31 cellular contexts compared by ENCODE assay signal in the genomic region with DNA sequence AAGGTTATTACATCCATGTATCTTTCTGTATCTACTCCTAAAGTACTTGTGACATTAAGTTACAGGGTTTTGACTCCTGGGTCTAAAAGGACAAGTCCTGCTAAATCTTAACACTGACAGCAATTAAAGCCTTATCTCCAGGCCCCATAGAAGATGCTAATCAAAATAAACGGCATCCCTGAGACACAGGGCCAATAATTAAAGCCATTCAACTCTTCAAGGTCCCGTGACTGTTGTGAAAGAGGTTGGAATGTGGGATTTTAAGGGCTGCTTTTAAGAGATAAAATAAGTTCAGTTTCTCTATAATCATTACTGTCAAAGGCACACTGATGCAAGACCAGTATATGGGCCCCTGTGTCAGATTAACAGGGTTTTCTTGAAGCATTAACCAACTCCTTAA. TPM values are rescaled to one million over a fixed set of nuclear protein-coding genes. Genes with fewer than 3 reads are reported as not detected.
DNase-seq lines count a peak whose midpoint lies in the region; ATAC-seq, FAIRE-seq and TF ChIP-seq lines count a peak whose summit lies in the region.
"Had no signal": no experiment of that assay in that cellular context is flagged by ENCODE, and none has a peak within 500 bp of the region (broad histone marks: within the 10 kb centered on the region; RNA-seq: fewer than 3 reads in every experiment).

No MANE protein-coding gene starts in this region.

- DNase-seq in CMK (ENCODE audit: low read depth) (peak; percentile 62), KBM-7 (peak; percentile 35), K562 (ENCODE audit: extremely low read depth in 1 of 4, low spot score in 3 of 4) (peak; percentile 19 to 81 (median 29)), hepatocyte (ENCODE audit: low spot score) (peak; percentile 23), substantia nigra (lab: John Stamatoyannopoulos, UW) (no peak)
- DNase-seq in activated T-cell treated with anti-CD3 and anti-CD28 coated beads, Interleukin-2, amount 50 U/mL, for 48 hours = no peak
- DNase-seq in natural killer cell treated with Interleukin-12 subunit alpha and Interleukin-12 subunit beta and Interleukin-15 and Interleukin-18, amount 100 ng/mL, for 72 hours (ENCODE audit: low spot score) = no peak
- DNase-seq: activated CD4-positive, CD25-positive, alpha-beta regulatory T cell; activated naive CD4-positive, alpha-beta T cell treated with anti-CD3 and anti-CD28 coated beads, Interleukin-2, amount 50 U/mL, for 16 hours; anterior cingulate cortex; BE2C; CD8-positive, alpha-beta memory T cell; effector CD4-positive, alpha-beta T cell; Karpas-422; mucosa of descending colon; MV-4-11; NCI-H1436 treated with DMSO at 0.1 percent for 48 hours; NCI-H2107; NCI-H446 treated with DMSO at 0.1 percent for 48 hours; SW 1271; T-helper 9 cell had no signal

- no peak for FAIRE-seq in K562 (lab: Jason Lieb, UNC)
- FAIRE-seq: A549, bronchial epithelial cell, colon, HTR-8/SVneo, keratinocyte had no signal

- peaks cover 4% of the 10 kb centered on the region for H3K9me3 ChIP-seq in K562 (replicated peaks; ENCODE audit: control insufficient read depth, insufficient read depth, low read depth, low read length)
- H3K9me3 ChIP-seq in hepatocyte (ENCODE audit: low read depth) = no peaks in the 10 kb centered on the region
- H3K9me3 ChIP-seq: A549, BE2C, HAP-1, mucosa of descending colon had no signal

- WGBS in K562 (ENCODE audit: insufficient coverage, low coverage, missing lambda C conversion rate) = 0% methylated on average over 2 of the region's 2 CpGs
- WGBS in hepatocyte (ENCODE audit: low lambda C conversion rate, missing lambda C conversion rate) = 16% methylated on average over 2 of the region's 2 CpGs

- H3K9me1 ChIP-seq in K562 (ENCODE audit: control insufficient read depth, insufficient read depth, low read length) = no peaks in the 10 kb centered on the region

- H3K9ac ChIP-seq in K562 (ENCODE audit: insufficient read depth in 1 of 2, low read depth in 2 of 2, low read length in 2 of 2) = no peak overlapping the region

- peak; percentile 97 for TF ChIP-seq EP300 in K562 (IDR thresholded peaks at IDR 0.05; ENCODE audit: low read length)

- peaks cover 3% of the 10 kb centered on the region; the same call in 1 of the 3 replicates for H3K36me3 ChIP-seq in K562 (ENCODE audit: control insufficient read depth, insufficient read depth, low read length)
- H3K36me3 ChIP-seq in hepatocyte (replicated peaks; ENCODE audit: insufficient read depth, low read depth) = no peaks in the 10 kb centered on the region
- H3K36me3 ChIP-seq: BE2C, HAP-1 had no signal

- no peaks in the 10 kb centered on the region for H3K27me3 Mint-ChIP-seq in natural killer cell treated with Interleukin-12 subunit alpha and Interleukin-12 subunit beta and Interleukin-15 and Interleukin-18, amount 100 ng/mL, for 72 hours
- H3K27me3 Mint-ChIP-seq: stimulated activated naive CD8-positive, alpha-beta T cell treated with anti-CD3 and anti-CD28 coated beads, Interleukin-15, Interleukin-2, amounts not matched to agents 100 ng/mL and 50 ng/mL, for 24 hours had no signal

- ATAC-seq in K562 (peak; percentile 89), GM19397 (IDR thresholded peaks at IDR 0.05; ENCODE audit: unreplicated experiment) (no peak)
- no peak for ATAC-seq in natural killer cell treated with Interleukin-12 subunit alpha and Interleukin-12 subunit beta and Interleukin-15 and Interleukin-18, amount 100 ng/mL, for 72 hours
- ATAC-seq: A549, mucosa of descending colon had no signal

- H3K4me1 ChIP-seq in K562 (replicated peaks in 1 of 2; ENCODE audit: control insufficient read depth in 2 of 2, insufficient read depth in 2 of 2, low read length in 2 of 2) = peaks cover 0 to 3% of the 10 kb centered on the region in 2 experiments; a peak in 1 of 5 replicates
- peaks cover 8% of the 10 kb centered on the region for H3K4me1 ChIP-seq in hepatocyte (ENCODE audit: insufficient read depth)
- H3K4me1 ChIP-seq: A549 had no signal

- H4K20me1 ChIP-seq in K562 (replicated peaks; ENCODE audit: control insufficient read depth, insufficient read depth, low read length) = no peaks in the 10 kb centered on the region
- no peaks in the 10 kb centered on the region for H4K20me1 ChIP-seq in hepatocyte (ENCODE audit: insufficient read depth, poor library complexity, severe bottlenecking)

- intact Hi-C loops in K562 (cut with micrococcal nuclease) = no loop called here

- no peaks in the 10 kb centered on the region for H3K27me3 ChIP-seq in K562 (ENCODE audit: control insufficient read depth in 2 of 2, insufficient read depth in 2 of 2, low read length in 2 of 2)
- H3K27me3 ChIP-seq in hepatocyte = no peaks in the 10 kb centered on the region
- H3K27me3 ChIP-seq: BE2C had no signal

- BruUV-seq in K562 (replicated peaks; lab: Mats Ljungman, UMichigan) = no TSS peak

- no peak overlapping the region for H3K27ac Mint-ChIP-seq in natural killer cell treated with Interleukin-12 subunit alpha and Interleukin-12 subunit beta and Interleukin-15 and Interleukin-18, amount 100 ng/mL, for 72 hours
- H3K27ac Mint-ChIP-seq: CD8-positive, alpha-beta memory T cell; nephron; stimulated activated naive CD8-positive, alpha-beta T cell treated with anti-CD3 and anti-CD28 coated beads, Interleukin-15, Interleukin-2, amounts not matched to agents 100 ng/mL and 50 ng/mL, for 24 hours had no signal

- TF ChIP-seq CTCF in K562 (IDR thresholded peaks at IDR 0.05 in 2 of 3, conservative IDR thresholded peaks at IDR 0.05 in 1 of 3; ENCODE audit: insufficient read depth in 2 of 3, low read depth in 1 of 3, low read length in 3 of 3) (no peak), hepatocyte (IDR thresholded peaks at IDR 0.05; ENCODE audit: poor library complexity) (no peak)

- H3K4me3 ChIP-seq in K562 (no peak overlapping the region), hepatocyte (no peak overlapping the region)
- H3K4me3 ChIP-seq: A549, HAP-1, mucosa of descending colon, skin epidermis had no signal

- H3K79me2 ChIP-seq in K562 (ENCODE audit: control insufficient read depth, insufficient read depth, low read length) (no peaks in the 10 kb centered on the region), hepatocyte (peaks cover 8% of the 10 kb centered on the region)

- H3K9me3 Mint-ChIP-seq in natural killer cell treated with Interleukin-12 subunit alpha and Interleukin-12 subunit beta and Interleukin-15 and Interleukin-18, amount 100 ng/mL, for 72 hours = no peaks in the 10 kb centered on the region
- H3K9me3 Mint-ChIP-seq: CD8-positive, alpha-beta memory T cell had no signal

- H3K27ac ChIP-seq in K562 (ENCODE audit: extremely low read depth, low read depth, low read length) = peak overlapping the region; percentile 49; the same call in 1 of the 3 replicates
- no peak overlapping the region for H3K27ac ChIP-seq in hepatocyte
- no peak overlapping the region for H3K27ac ChIP-seq in substantia nigra (ENCODE audit: low read depth, low read length, poor library complexity, severe bottlenecking)
- H3K27ac ChIP-seq: A549, skin epidermis had no signal

- no peaks in the 10 kb centered on the region for H3K4me1 Mint-ChIP-seq in natural killer cell treated with Interleukin-12 subunit alpha and Interleukin-12 subunit beta and Interleukin-15 and Interleukin-18, amount 100 ng/mL, for 72 hours (ENCODE audit: low read depth in 2 of 2)
- H3K4me1 Mint-ChIP-seq: CD8-positive, alpha-beta memory T cell; nephron had no signal

- no peak overlapping the region for H2AFZ ChIP-seq in K562 (ENCODE audit: low read depth, low read length)
- H2AFZ ChIP-seq in hepatocyte = no peak overlapping the region

- no peak overlapping the region for H3K4me3 Mint-ChIP-seq in natural killer cell treated with Interleukin-12 subunit alpha and Interleukin-12 subunit beta and Interleukin-15 and Interleukin-18, amount 100 ng/mL, for 72 hours
- H3K4me3 Mint-ChIP-seq: nephron; stimulated activated naive CD8-positive, alpha-beta T cell treated with anti-CD3 and anti-CD28 coated beads, Interleukin-15, Interleukin-2, amounts not matched to agents 100 ng/mL and 50 ng/mL, for 24 hours had no signal

- CTCF ChIA-PET in K562 (lab: Yijun Ruan, JAX; ENCODE audit: low intra/inter-chr PET ratio) = no interaction called here

- no peak; a peak in 1 of 4 replicates for TF ChIP-seq RAD21 in K562 (CRISPR knock-in tag; conservative IDR thresholded peaks at IDR 0.05 in 1 of 2, IDR thresholded peaks at IDR 0.05 in 1 of 2)

- TF ChIP-seq POLR2A in K562 (conservative IDR thresholded peaks at IDR 0.05) = no peak

- H3K4me2 ChIP-seq in K562 (ENCODE audit: insufficient read depth, low read length) (no peak overlapping the region), hepatocyte (peak overlapping the region; percentile 1)
- H3K4me2 ChIP-seq: A549 had no signal

- H3K36me3 Mint-ChIP-seq in natural killer cell treated with Interleukin-12 subunit alpha and Interleukin-12 subunit beta and Interleukin-15 and Interleukin-18, amount 100 ng/mL, for 72 hours = peaks cover 6% of the 10 kb centered on the region

- POLR2A ChIA-PET in K562 (lab: Yijun Ruan, JAX) = no interaction called here

- in situ Hi-C loops in KBM-7 (cut with MboI; ENCODE audit: low pct_unique_long_range_greater_than_20kb, low sequenced_read_pairs) = no loop called here
- in situ Hi-C loops in K562 (cut with MboI) = no loop called here

- no peaks in the 10 kb centered on the region for H3K9me2 ChIP-seq in hepatocyte (replicated peaks; ENCODE audit: insufficient read depth)

RNA-seq across cellular contexts. Expression of gene DNAI4, which starts 8.3 kb away (rescaled TPM):
- 0.32 and 2.8 TPM in 2 replicates for total RNA-seq in K562 (2011; cell fraction: chromatin; rRNA removed; ENCODE audit: low replicate concordance)
- 0.13 and 0.17 TPM in 2 replicates for total RNA-seq in K562 (2011; cell fraction: nucleolus; rRNA removed)
- total RNA-seq in K562 (2011; cell fraction: nucleoplasm; rRNA removed) = 1.2 and 2.4 TPM in 2 replicates
- 0.73 TPM in 1 of 2 replicates, not detected in the other for total RNA-seq in K562 (2014; rRNA removed)
- 2.9 and 3.5 TPM in 2 replicates for total RNA-seq in K562 (2014; rRNA removed; fragmentation: Illumina TruSeq; extraction: Trizol)
- 1.2 and 4.0 TPM in 2 replicates for total RNA-seq in K562 (2015; rRNA removed; fragmentation: Illumina TruSeq; extraction: Trizol)
- 2.9 TPM in 2 replicates for total RNA-seq in K562 (2021)
- polyA plus RNA-seq in K562 (2011; rRNA removed) = 3.6 and 4.8 TPM in 2 replicates
- polyA plus RNA-seq in K562 (2011; cell fraction: cytosol; rRNA removed) = 0.10 and 0.44 TPM in 2 replicates
- 0.43 and 1.2 TPM in 2 replicates for polyA plus RNA-seq in K562 (2011; cell fraction: nucleus; rRNA removed)
- polyA plus RNA-seq in K562 (2012) = 1.1 and 2.6 TPM in 2 replicates
- 0.83 and 1.7 TPM in 2 replicates for polyA plus RNA-seq in K562 (2014; fragmentation: Illumina TruSeq; extraction: Trizol)
- 1 to 10 TPM; 1.8 to 2.2 TPM for polyA plus RNA-seq in K562 (2014; fragmentation: Nextera tagmentation; extraction: Ambion mirVana)
- polyA plus RNA-seq in K562 (2014; rRNA removed) = 0.31 and 0.57 TPM in 2 replicates
- 1.9 and 5.0 TPM in 2 replicates for polyA minus RNA-seq in K562 (2011; rRNA and poly(A)+ RNA removed)
- 0.76 and 1.9 TPM in 2 replicates for polyA minus RNA-seq in K562 (2011; cell fraction: cytosol; rRNA and poly(A)+ RNA removed)
- 0.27 and 0.89 TPM in 2 replicates for polyA minus RNA-seq in K562 (2011; cell fraction: nucleus; rRNA and poly(A)+ RNA removed)
- 5.9 and 7.6 TPM in 2 replicates for total RNA-seq in hepatocyte
- polyA plus RNA-seq in hepatocyte = 2.9 and 3.1 TPM in 2 replicates
- under 1 TPM; 0.73 to 0.76 TPM for total RNA-seq in natural killer cell treated with Interleukin-12 subunit alpha and Interleukin-12 subunit beta and Interleukin-15 and Interleukin-18, amount 100 ng/mL, for 72 hours

RNA-seq across cellular contexts. Expression of gene MIER1, which starts 8.5 kb away (rescaled TPM):
- total RNA-seq in K562 (2011; cell fraction: chromatin; rRNA removed; ENCODE audit: low replicate concordance) = 20.1 and 103 TPM in 2 replicates
- 10.7 and 14.5 TPM in 2 replicates for total RNA-seq in K562 (2011; cell fraction: nucleolus; rRNA removed)
- total RNA-seq in K562 (2011; cell fraction: nucleoplasm; rRNA removed) = 40.5 and 69.3 TPM in 2 replicates
- total RNA-seq in K562 (2014; rRNA removed) = 14.7 and 17.6 TPM in 2 replicates
- total RNA-seq in K562 (2014; rRNA removed; fragmentation: Illumina TruSeq; extraction: Trizol) = 34.8 and 41.3 TPM in 2 replicates
- 28.7 and 28.9 TPM in 2 replicates for total RNA-seq in K562 (2015; rRNA removed; fragmentation: Illumina TruSeq; extraction: Trizol)
- total RNA-seq in K562 (2021) = 23.1 and 23.7 TPM in 2 replicates
- polyA plus RNA-seq in K562 (2011; rRNA removed) = 13.5 and 16.3 TPM in 2 replicates
- polyA plus RNA-seq in K562 (2011; cell fraction: cytosol; rRNA removed) = 1.7 and 4.6 TPM in 2 replicates
- 9.3 and 12.9 TPM in 2 replicates for polyA plus RNA-seq in K562 (2011; cell fraction: nucleus; rRNA removed)
- 10.5 and 15.0 TPM in 2 replicates for polyA plus RNA-seq in K562 (2012)
- polyA plus RNA-seq in K562 (2014; fragmentation: Illumina TruSeq; extraction: Trizol) = 16.4 and 18.4 TPM in 2 replicates
- polyA plus RNA-seq in K562 (2014; fragmentation: Nextera tagmentation; extraction: Ambion mirVana) = 10 to 100 TPM; 21.5 to 23.7 TPM
- 13.7 and 13.9 TPM in 2 replicates for polyA plus RNA-seq in K562 (2014; rRNA removed)
- 55.8 and 70.1 TPM in 2 replicates for polyA minus RNA-seq in K562 (2011; rRNA and poly(A)+ RNA removed)
- polyA minus RNA-seq in K562 (2011; cell fraction: cytosol; rRNA and poly(A)+ RNA removed) = 17.5 and 20.6 TPM in 2 replicates
- 28.3 and 43.8 TPM in 2 replicates for polyA minus RNA-seq in K562 (2011; cell fraction: nucleus; rRNA and poly(A)+ RNA removed)
- total RNA-seq in hepatocyte = 41.9 and 42.2 TPM in 2 replicates
- polyA plus RNA-seq in hepatocyte = 17.9 and 19.3 TPM in 2 replicates
- total RNA-seq in natural killer cell treated with Interleukin-12 subunit alpha and Interleukin-12 subunit beta and Interleukin-15 and Interleukin-18, amount 100 ng/mL, for 72 hours = 10 to 100 TPM; 50.0 to 67.5 TPM

Comparison
In these comparisons a context has a peak if more than half of its experiments do, and no peak if none do; other contexts are left out.
1. DNase-seq: peak in CMK (single experiment), KBM-7 (single experiment), K562 (4 of 4) and hepatocyte (single experiment); none in substantia nigra (0 of 49), activated T-cell treated with anti-CD3 and anti-CD28 coated beads, Interleukin-2, amount 50 U/mL, for 48 hours (0 of 2) and natural killer cell treated with Interleukin-12 subunit alpha and Interleukin-12 subunit beta and Interleukin-15 and Interleukin-18, amount 100 ng/mL, for 72 hours (single experiment).